8 cellular contexts compared by ENCODE assay signal in the genomic region with DNA sequence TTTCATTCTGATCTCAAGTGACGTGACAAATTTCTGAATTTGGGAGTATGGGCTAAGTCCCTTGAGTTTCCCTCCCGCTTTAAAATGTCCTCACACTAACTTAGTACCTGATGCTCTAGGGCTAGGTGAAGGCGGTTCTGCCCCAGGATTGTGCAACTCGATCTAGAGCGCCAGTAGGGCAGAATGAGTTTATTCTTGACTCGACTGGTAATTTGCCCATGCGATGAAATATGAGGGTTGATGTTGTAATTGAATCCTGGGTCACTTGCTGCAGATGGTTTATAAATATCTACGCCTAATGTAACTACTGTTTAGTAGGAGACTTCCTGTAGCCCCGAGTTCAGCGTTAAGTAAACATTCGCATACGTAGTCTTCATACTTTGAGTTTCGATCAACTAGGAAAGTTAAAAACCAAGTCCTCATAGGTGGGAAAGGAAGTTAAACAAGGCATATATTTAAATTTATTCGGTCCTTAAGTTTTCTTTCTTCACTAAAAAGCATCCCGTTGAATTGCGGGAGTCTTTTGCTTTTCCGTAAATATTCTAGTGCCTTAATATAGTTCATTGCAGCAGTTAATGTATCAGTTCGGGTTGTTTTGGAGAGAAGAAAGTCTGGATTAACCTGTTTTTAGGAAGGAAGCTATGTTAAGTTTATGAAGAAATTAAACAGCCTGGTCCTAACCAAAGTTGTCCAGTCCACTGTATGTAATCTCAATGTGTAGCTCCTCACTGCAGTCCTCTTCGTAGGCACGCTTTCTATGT. TPM values are rescaled to one million over a fixed set of nuclear protein-coding genes. Genes with fewer than 3 reads are reported as not detected.
A peak's percentile ranks its signal among the peaks of the same experiment; 100 is the strongest.
DNase-seq lines count a peak whose midpoint lies in the region; ATAC-seq, FAIRE-seq and TF ChIP-seq lines count a peak whose summit lies in the region.

No MANE protein-coding gene starts in this region.

- TF ChIP-seq CTCF in astrocyte (IDR thresholded peaks at IDR 0.05; ENCODE audit: insufficient read depth, low read depth, low read length), result no peak

- peaks cover 15% of the 10 kb centered on the region for H3K4me1 ChIP-seq in astrocyte (ENCODE audit: insufficient read depth, low read length)

- no peaks in the 10 kb centered on the region for H3K27me3 Mint-ChIP-seq in activated CD8-positive, alpha-beta memory T cell treated with anti-CD3 and anti-CD28 coated beads, Interleukin-2, amount 10 ng/mL, durations not matched to agents 7 days and 5 days
- H3K27me3 Mint-ChIP-seq in astrocyte (ENCODE audit: low read depth, unreplicated experiment), result no peaks in the 10 kb centered on the region
- H3K27me3 Mint-ChIP-seq in stimulated activated naive CD8-positive, alpha-beta T cell treated with anti-CD3 and anti-CD28 coated beads, Interleukin-15, amount 100 ng/mL, for 72 hours, result no peaks in the 10 kb centered on the region

- peaks cover 40% of the 10 kb centered on the region for H3K4me1 Mint-ChIP-seq in activated CD8-positive, alpha-beta memory T cell treated with anti-CD3 and anti-CD28 coated beads, Interleukin-2, amount 10 ng/mL, durations not matched to agents 7 days and 5 days
- H3K4me1 Mint-ChIP-seq in astrocyte (ENCODE audit: low read depth, unreplicated experiment), result peaks cover 12% of the 10 kb centered on the region
- peaks cover 60% of the 10 kb centered on the region for H3K4me1 Mint-ChIP-seq in stimulated activated naive CD8-positive, alpha-beta T cell treated with anti-CD3 and anti-CD28 coated beads, Interleukin-15, amount 100 ng/mL, for 72 hours

- H4K20me1 ChIP-seq in astrocyte (ENCODE audit: insufficient read depth, low read length), result peaks cover 54% of the 10 kb centered on the region

- peaks cover 8% of the 10 kb centered on the region for H3K36me3 Mint-ChIP-seq in activated CD8-positive, alpha-beta memory T cell treated with anti-CD3 and anti-CD28 coated beads, Interleukin-2, amount 10 ng/mL, durations not matched to agents 7 days and 5 days
- H3K36me3 Mint-ChIP-seq in astrocyte (ENCODE audit: low read depth, unreplicated experiment), result no peaks in the 10 kb centered on the region

- H3K4me3 Mint-ChIP-seq in activated CD8-positive, alpha-beta memory T cell treated with anti-CD3 and anti-CD28 coated beads, Interleukin-2, amount 10 ng/mL, durations not matched to agents 7 days and 5 days, result peak overlapping the region; percentile 84
- H3K4me3 Mint-ChIP-seq in astrocyte (ENCODE audit: unreplicated experiment), result peak overlapping the region; percentile 89
- peak overlapping the region; percentile 89 to 91 for H3K4me3 Mint-ChIP-seq in stimulated activated naive CD8-positive, alpha-beta T cell treated with anti-CD3 and anti-CD28 coated beads, Interleukin-15, amount 100 ng/mL, for 72 hours

- H3K27ac Mint-ChIP-seq in activated CD8-positive, alpha-beta memory T cell treated with anti-CD3 and anti-CD28 coated beads, Interleukin-2, amount 10 ng/mL, durations not matched to agents 7 days and 5 days, result peak overlapping the region; percentile 91
- H3K27ac Mint-ChIP-seq in astrocyte (ENCODE audit: unreplicated experiment), result peak overlapping the region; percentile 91
- H3K27ac Mint-ChIP-seq in stimulated activated naive CD8-positive, alpha-beta T cell treated with anti-CD3 and anti-CD28 coated beads, Interleukin-15, amount 100 ng/mL, for 72 hours, result peak overlapping the region; percentile 89 to 98

- FAIRE-seq in astrocyte (lab: Jason Lieb, UNC), result no peak

- peak; percentile 64 for DNase-seq in activated CD8-positive, alpha-beta memory T cell treated with anti-CD3 and anti-CD28 coated beads, Interleukin-2, amount 10 ng/mL, durations not matched to agents 7 days and 5 days
- DNase-seq in activated CD8-positive, alpha-beta memory T cell treated with anti-CD3 and anti-CD28 coated beads, Interleukin-2, amount 50 U/mL, for 4 hours, result no peak
- DNase-seq in NCI-H526 treated with DMSO at 0.1 percent for 48 hours (lab: John Stamatoyannopoulos, UW), result peak; percentile 9
- peak; percentile 62 for DNase-seq in astrocyte (ENCODE audit: low read depth)
- DNase-seq in iris pigment epithelial cell (ENCODE audit: low read depth), result peak; percentile 93
- peak in 1 of 2 donors; percentile 48 for DNase-seq in stimulated activated naive CD8-positive, alpha-beta T cell treated with anti-CD3 and anti-CD28 coated beads, Interleukin-15, amount 100 ng/mL, for 72 hours

- no peaks in the 10 kb centered on the region for H3K27me3 ChIP-seq in astrocyte (ENCODE audit: insufficient read depth, low read length)

- peak overlapping the region; percentile 98 for H3K9ac ChIP-seq in astrocyte (ENCODE audit: low read length)

- CTCF ChIA-PET in activated CD8-positive, alpha-beta memory T cell treated with anti-CD3 and anti-CD28 coated beads, Interleukin-2, amount 10 ng/mL, durations not matched to agents 7 days and 5 days (lab: Charles Lee), result interaction anchor here (0.6 to 19.2 kb wide), 17 partner anchors 9 to 96 kb away, joined by 3 to 360 read pairs (median 7); a partner anchor contains a TSS

- peak overlapping the region; percentile 84 for H3K4me3 ChIP-seq in astrocyte (ENCODE audit: insufficient read depth, low read depth, low read length)

- peak overlapping the region; percentile 69 for H2AFZ ChIP-seq in astrocyte (ENCODE audit: low read depth, low read length)

- H3K27ac ChIP-seq in astrocyte (ENCODE audit: low read depth, low read length), result peak overlapping the region; percentile 90

- peak overlapping the region; percentile 98 for H3K4me2 ChIP-seq in astrocyte (ENCODE audit: low read length)

- no peaks in the 10 kb centered on the region for H3K9me3 Mint-ChIP-seq in activated CD8-positive, alpha-beta memory T cell treated with anti-CD3 and anti-CD28 coated beads, Interleukin-2, amount 10 ng/mL, durations not matched to agents 7 days and 5 days (ENCODE audit: low read depth)
- no peaks in the 10 kb centered on the region for H3K9me3 Mint-ChIP-seq in astrocyte (ENCODE audit: unreplicated experiment)
- H3K9me3 Mint-ChIP-seq in stimulated activated naive CD8-positive, alpha-beta T cell treated with anti-CD3 and anti-CD28 coated beads, Interleukin-15, amount 100 ng/mL, for 72 hours, result no peaks in the 10 kb centered on the region

- ATAC-seq in activated CD8-positive, alpha-beta memory T cell treated with anti-CD3 and anti-CD28 coated beads, Interleukin-2, amount 10 ng/mL, durations not matched to agents 7 days and 5 days, result no peak
- no peak for ATAC-seq in stimulated activated naive CD8-positive, alpha-beta T cell treated with anti-CD3 and anti-CD28 coated beads, Interleukin-15, amount 100 ng/mL, for 72 hours
- ATAC-seq in HG03196 (IDR thresholded peaks at IDR 0.05; ENCODE audit: unreplicated experiment) (no peak), GM19328 (IDR thresholded peaks at IDR 0.05; ENCODE audit: unreplicated experiment) (no peak)

- H3K9me3 ChIP-seq in astrocyte (ENCODE audit: insufficient read depth, low read depth, low read length), result no peaks in the 10 kb centered on the region

- peaks cover 68% of the 10 kb centered on the region for H3K79me2 ChIP-seq in astrocyte (ENCODE audit: insufficient read depth, low read length)

- H3K36me3 ChIP-seq in astrocyte (ENCODE audit: insufficient read depth, low read length), result no peaks in the 10 kb centered on the region

RNA-seq across cellular contexts. Expression of a gene that starts 1.6 kb away (rescaled TPM):
- total RNA-seq in activated CD8-positive, alpha-beta memory T cell treated with anti-CD3 and anti-CD28 coated beads, Interleukin-2, amount 10 ng/mL, durations not matched to agents 7 days and 5 days, result 10 to 100 TPM; 74.0 to 81.8 TPM
- total RNA-seq in astrocyte, result 25.5 and 26.8 TPM in 2 replicates

RNA-seq across cellular contexts. Expression of a gene that starts 35.3 kb away (rescaled TPM):
- 10 to 100 TPM; 14.3 to 17.8 TPM for total RNA-seq in activated CD8-positive, alpha-beta memory T cell treated with anti-CD3 and anti-CD28 coated beads, Interleukin-2, amount 10 ng/mL, durations not matched to agents 7 days and 5 days
- 94.5 and 116 TPM in 2 replicates for total RNA-seq in astrocyte
